9 cellular contexts compared by ENCODE assay signal in the genomic region with DNA sequence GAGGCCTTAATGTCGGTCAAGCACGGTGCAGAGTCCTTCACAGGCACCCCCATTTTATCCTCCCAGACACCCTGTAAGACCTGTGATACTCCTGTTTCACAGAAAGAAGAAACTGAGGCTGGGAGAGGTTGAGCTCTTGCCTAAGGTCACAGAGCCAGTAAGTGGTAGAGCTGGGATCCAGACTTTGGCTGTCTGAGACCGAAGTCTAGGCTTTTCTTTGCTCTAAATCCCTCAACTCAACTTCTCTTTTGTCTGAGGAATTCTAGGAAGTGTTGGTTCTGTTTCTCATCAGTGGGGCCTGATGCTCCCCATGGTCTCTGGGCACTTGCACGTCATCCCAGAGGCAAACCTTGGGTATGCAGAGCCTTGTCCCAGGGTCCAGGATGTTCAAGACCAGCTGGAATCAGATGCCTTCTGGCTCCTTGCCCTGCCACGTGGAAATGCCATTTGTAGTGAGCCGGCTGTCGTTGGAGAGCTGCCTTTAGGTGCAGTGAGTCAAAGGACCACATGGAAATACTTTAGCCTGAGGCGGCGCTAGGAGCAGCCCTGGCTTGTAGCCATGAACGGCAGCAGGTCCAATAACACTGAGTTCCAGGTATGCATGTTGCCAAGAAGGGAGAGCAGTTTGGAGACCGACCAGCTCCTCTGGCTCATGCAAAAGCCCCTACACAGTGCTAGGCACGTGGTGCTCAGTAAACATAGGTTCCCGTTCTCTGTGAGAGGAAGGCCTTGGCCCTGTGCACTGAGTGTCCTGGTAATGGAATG. TPM values are rescaled to one million over a fixed set of nuclear protein-coding genes. Genes with fewer than 3 reads are reported as not detected.
DNase-seq lines count a peak whose midpoint lies in the region; ATAC-seq and TF ChIP-seq lines count a peak whose summit lies in the region.
"Had no signal": no experiment of that assay in that cellular context is flagged by ENCODE, and none has a peak within 500 bp of the region (broad histone marks: within the 10 kb centered on the region; RNA-seq: fewer than 3 reads in every experiment).

No MANE protein-coding gene starts in this region.

- H3K36me3 Mint-ChIP-seq in CD4-positive, alpha-beta T cell (ENCODE audit: low read depth) = no peaks in the 10 kb centered on the region

- no peak for TF ChIP-seq POLR2A in testis (IDR thresholded peaks at IDR 0.05)

- no peaks in the 10 kb centered on the region for H3K36me3 ChIP-seq in cardiac muscle cell
- no peaks in the 10 kb centered on the region for H3K36me3 ChIP-seq in testis (ENCODE audit: low read depth, missing control alignments)

- no peak overlapping the region for H3K4me3 ChIP-seq in cardiac muscle cell
- no peak overlapping the region for H3K4me3 ChIP-seq in testis
- H3K4me3 ChIP-seq: A549 had no signal

- no peak overlapping the region for H3K27ac ChIP-seq in cardiac muscle cell
- peak overlapping the region in 1 of 2 donors; percentile 19 for H3K27ac ChIP-seq in testis
- H3K27ac ChIP-seq in CD4-positive, alpha-beta T cell (ENCODE audit: low read depth, low read length) = no peak overlapping the region
- H3K27ac ChIP-seq: A549 had no signal

- H3K27me3 ChIP-seq in cardiac muscle cell (no peaks in the 10 kb centered on the region), testis (no peaks in the 10 kb centered on the region)
- peaks cover 9% of the 10 kb centered on the region for H3K27me3 ChIP-seq in CD4-positive, alpha-beta T cell (ENCODE audit: control insufficient read depth, insufficient read depth, low read length)

- H3K4me1 Mint-ChIP-seq in CD4-positive, alpha-beta T cell (ENCODE audit: low read depth) = no peaks in the 10 kb centered on the region

- no peaks in the 10 kb centered on the region for H3K9me3 ChIP-seq in cardiac muscle cell (ENCODE audit: low read depth)
- H3K9me3 ChIP-seq in testis = no peaks in the 10 kb centered on the region
- H3K9me3 ChIP-seq in CD4-positive, alpha-beta T cell (ENCODE audit: control insufficient read depth, low read length) = no peaks in the 10 kb centered on the region
- H3K9me3 ChIP-seq: A549 had no signal

- CTCF ChIA-PET in CD4-positive, alpha-beta T cell (lab: Charles Lee) = no interaction called here

- H3K27ac Mint-ChIP-seq in CD4-positive, alpha-beta T cell = no peak overlapping the region

- DNase-seq in NCI-H2081 (lab: John Stamatoyannopoulos, UW) (peak; percentile 39 to 68), NCI-H2081 treated with DMSO at 0.1 percent for 48 hours (lab: John Stamatoyannopoulos, UW) (no peak), RPMI7951 (ENCODE audit: low read depth) (peak; percentile 97), cardiac muscle cell (ENCODE audit: low read depth in 1 of 2, low spot score in 1 of 2) (peak in 1 of 2 donors; percentile 90), testis (peak; percentile 54)
- DNase-seq in CD4-positive, alpha-beta T cell = no peak

- ATAC-seq in GM21526 (IDR thresholded peaks at IDR 0.05; ENCODE audit: low FRiP score, unreplicated experiment) (no peak), GM19328 (IDR thresholded peaks at IDR 0.05; ENCODE audit: unreplicated experiment) (no peak)
- ATAC-seq in CD4-positive, alpha-beta T cell (ENCODE audit: poor library complexity) = no peak

- H3K4me3 Mint-ChIP-seq in CD4-positive, alpha-beta T cell = no peak overlapping the region

- TF ChIP-seq CTCF in cardiac muscle cell (IDR thresholded peaks at IDR 0.05; ENCODE audit: low read depth, low read length) (peak; percentile 13), testis (IDR thresholded peaks at IDR 0.05) (no peak)
- TF ChIP-seq CTCF in CD4-positive, alpha-beta T cell (IDR thresholded peaks at IDR 0.05) = no peak

- no peaks in the 10 kb centered on the region for H3K27me3 Mint-ChIP-seq in CD4-positive, alpha-beta T cell

- 43 to 56% methylated on average over 7 to 13 of the region's 13 CpGs for WGBS in testis, 2 donors

- intact Hi-C loops in testis (cut with DNase I; ENCODE audit: low total_unique reads) = no loop called here
- intact Hi-C loops in CD4-positive, alpha-beta T cell (cut with DNase I, micrococcal nuclease) = no loop called here

- peaks cover 2% of the 10 kb centered on the region for H3K4me1 ChIP-seq in cardiac muscle cell (ENCODE audit: low read depth)
- H3K4me1 ChIP-seq in testis = peaks cover 26% of the 10 kb centered on the region
- H3K4me1 ChIP-seq: A549 had no signal

- no peaks in the 10 kb centered on the region for H3K9me3 Mint-ChIP-seq in CD4-positive, alpha-beta T cell

- POLR2A ChIA-PET in CD4-positive, alpha-beta T cell (lab: Charles Lee) = no interaction called here

RNA-seq across cellular contexts. Expression of a gene that starts 9.2 kb away (rescaled TPM):
- total RNA-seq in RPMI7951 (2014; rRNA removed; shearing (Covaris generic)) = not detected in 2 replicates
- not detected in 2 replicates for total RNA-seq in cardiac muscle cell
- polyA plus RNA-seq in cardiac muscle cell = not detected in 2 replicates
- not detected for total RNA-seq in testis
- polyA plus RNA-seq in testis (ENCODE audit: insufficient read depth, low read depth, low replicate concordance) = not detected
- under 1 TPM in 1 of 2 experiments, not detected in 1; 0.08 TPM for total RNA-seq in CD4-positive, alpha-beta T cell
- polyA plus RNA-seq: A549 had no signal

RNA-seq across cellular contexts. Expression of a gene that starts 14.2 kb away (rescaled TPM):
- not detected in 2 replicates for total RNA-seq in RPMI7951 (2014; rRNA removed; shearing (Covaris generic))
- total RNA-seq in cardiac muscle cell (not detected in 2 replicates), testis (under 1 TPM; 0.06 to 0.16 TPM)
- polyA plus RNA-seq in cardiac muscle cell (not detected in 2 replicates), testis (ENCODE audit: insufficient read depth, low read depth, low replicate concordance) (1.1 TPM)
- total RNA-seq in CD4-positive, alpha-beta T cell = under 1 TPM in 1 of 2 experiments, not detected in 1; 0.11 TPM
- polyA plus RNA-seq: A549 had no signal

RNA-seq across cellular contexts. Expression of a gene that starts 38.9 kb away (rescaled TPM):
- total RNA-seq in RPMI7951 (2014; rRNA removed; shearing (Covaris generic)) = 235 and 252 TPM in 2 replicates
- 584 and 644 TPM in 2 replicates for total RNA-seq in cardiac muscle cell
- 327 and 386 TPM in 2 replicates for polyA plus RNA-seq in cardiac muscle cell
- 100 to 1,000 TPM; 178 to 191 TPM for total RNA-seq in testis
- polyA plus RNA-seq in testis (ENCODE audit: insufficient read depth, low read depth, low replicate concordance) = 92.9 TPM
- total RNA-seq in CD4-positive, alpha-beta T cell = 100 to 1,000 TPM; 114 to 120 TPM

Comparison
In these comparisons a context has a peak if more than half of its experiments do, and no peak if none do; other contexts are left out.
1. DNase-seq: peak in NCI-H2081 (2 of 2), RPMI7951 (single experiment) and testis (single experiment); none in NCI-H2081 treated with DMSO at 0.1 percent for 48 hours (single experiment) and CD4-positive, alpha-beta T cell (0 of 10).